In genomic region chr15:79076661-79077060, GRCh38 we compare ENCODE assay signal across 15 cellular contexts. TPM values are rescaled to one million over a fixed set of nuclear protein-coding genes. Genes with fewer than 3 reads are reported as not detected.
DNase-seq lines count a peak whose midpoint lies in the region; ATAC-seq and TF ChIP-seq lines count a peak whose summit lies in the region.
"Had no signal": no experiment of that assay in that cellular context is flagged by ENCODE, and none has a peak within 500 bp of the region (broad histone marks: within the 10 kb centered on the region; RNA-seq: fewer than 3 reads in every experiment).

No MANE protein-coding gene starts in this region.

- intact Hi-C loops in sigmoid colon (cut with DNase I), result no loop called here

- no peak for TF ChIP-seq POLR2A in sigmoid colon (IDR thresholded peaks at IDR 0.05)

- peak; percentile 29 for DNase-seq in RWPE2 (ENCODE audit: low spot score)
- peak; percentile 55 for DNase-seq in medulla oblongata (ENCODE audit: extremely low spot score)
- peak; percentile 18 for DNase-seq in sigmoid colon
- no peak for DNase-seq in mesenteric fat pad (ENCODE audit: low spot score)
- DNase-seq in NCI-H2081 treated with DMSO at 0.1 percent for 48 hours (lab: John Stamatoyannopoulos, UW), result no peak
- DNase-seq: ACHN; Caco-2; CD4-positive, alpha-beta T cell; GDM1; HFFc6 had no signal

- TF ChIP-seq EP300 in sigmoid colon (IDR thresholded peaks at IDR 0.05), result no peak

- H3K4me3 ChIP-seq in RWPE2 (ENCODE audit: severe bottlenecking), result no peak overlapping the region
- H3K4me3 ChIP-seq in sigmoid colon, result no peak overlapping the region
- H3K4me3 ChIP-seq: GM23338 had no signal

- TF ChIP-seq CTCF in RWPE2 (IDR thresholded peaks at IDR 0.05; ENCODE audit: poor library complexity, severe bottlenecking) (no peak), sigmoid colon (IDR thresholded peaks at IDR 0.05) (no peak)

- H3K36me3 ChIP-seq in RWPE2 (ENCODE audit: low read depth), result no peaks in the 10 kb centered on the region
- H3K36me3 ChIP-seq in sigmoid colon, result no peaks in the 10 kb centered on the region

- ATAC-seq in RWPE2 (ENCODE audit: low read depth) (no peak), HG03280 (IDR thresholded peaks at IDR 0.05; ENCODE audit: unreplicated experiment) (no peak)
- ATAC-seq: GM23338, HCT116, HepG2 had no signal

- 80 to 89% methylated on average over 6 of the region's 6 CpGs for whole genome bisulfite sequencing in sigmoid colon, 2 donors

- H3K9me3 ChIP-seq in RWPE2 (ENCODE audit: severe bottlenecking), result no peaks in the 10 kb centered on the region
- no peaks in the 10 kb centered on the region for H3K9me3 ChIP-seq in sigmoid colon
- H3K9me3 ChIP-seq: Caco-2 had no signal

- H3K27ac ChIP-seq in RWPE2 (ENCODE audit: poor library complexity, severe bottlenecking) (no peak overlapping the region), sigmoid colon (no peak overlapping the region)
- H3K27ac ChIP-seq: C4-2B had no signal

- H3K4me1 ChIP-seq in RWPE2 (ENCODE audit: insufficient read depth, poor library complexity, severe bottlenecking) (no peaks in the 10 kb centered on the region), sigmoid colon (no peaks in the 10 kb centered on the region)
- H3K4me1 ChIP-seq: Caco-2 had no signal

- no peaks in the 10 kb centered on the region for H3K27me3 ChIP-seq in RWPE2 (ENCODE audit: insufficient read depth, poor library complexity, severe bottlenecking)
- no peaks in the 10 kb centered on the region for H3K27me3 ChIP-seq in sigmoid colon

RNA-seq across cellular contexts. Expression of gene RASGRF1, which starts 13.9 kb away (rescaled TPM):
- total RNA-seq in sigmoid colon (1 to 10 TPM in 1 of 4 donors, under 1 TPM in 2, not detected in 1; 0.14 to 1.2 (median 0.55) TPM), mesenteric fat pad (not detected)
- under 1 TPM; 0.46 to 0.76 (median 0.60) TPM for polyA plus RNA-seq in sigmoid colon
- total RNA-seq: CD4-positive, alpha-beta T cell had no signal

Comparison
In these comparisons a context has a peak if more than half of its experiments do, and no peak if none do; other contexts are left out.
1. DNase-seq: peak in RWPE2 (single experiment), medulla oblongata (single experiment) and sigmoid colon (single experiment); none in mesenteric fat pad (single experiment) and NCI-H2081 treated with DMSO at 0.1 percent for 48 hours (single experiment).